Comparison of ENCODE assay signal across 16 cellular contexts in the genomic region with DNA sequence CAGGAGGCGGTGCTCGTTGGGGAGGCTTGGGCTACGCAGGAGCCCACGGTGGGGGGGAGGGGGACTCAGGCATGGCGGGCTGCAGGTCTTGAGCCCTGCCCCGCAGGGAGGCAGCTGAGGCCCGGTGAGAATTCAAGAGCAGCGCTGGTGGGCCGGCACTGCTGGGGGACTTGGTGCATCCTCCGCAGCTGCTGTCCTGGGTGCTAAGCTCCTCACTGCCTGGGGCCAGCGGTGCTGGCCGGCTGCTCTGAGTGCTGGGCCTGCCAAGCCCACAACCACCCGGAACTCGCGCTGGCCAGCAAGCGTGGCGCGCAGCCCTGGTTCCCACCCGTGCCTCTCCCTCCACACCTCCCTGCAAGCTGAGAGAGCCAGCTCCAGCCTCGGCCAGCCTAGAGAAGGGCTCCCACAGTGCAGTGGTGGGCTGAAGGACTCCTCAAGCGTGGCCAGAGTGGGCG.
"Had no signal": no experiment of that assay in that cellular context is flagged by ENCODE, and none has a peak within 500 bp of the region (broad histone marks: within the 10 kb centered on the region; RNA-seq: fewer than 3 reads in every experiment).

No MANE protein-coding gene starts in this region.

- H3K4me3 Mint-ChIP-seq: immature natural killer cell; stimulated activated memory B cell treated with anti-CD40 and anti-IgM and Interleukin-4, amounts not matched to agents 10 μg/mL and 1 μg/mL and 100 μg/mL, for 72 hours; stimulated activated naive CD8-positive, alpha-beta T cell treated with anti-CD3 and anti-CD28 coated beads, Interleukin-15, amount 100 ng/mL, for 72 hours had no signal

- H3K27me3 Mint-ChIP-seq: progenitor cell of endocrine pancreas; stimulated activated memory B cell treated with anti-CD40 and anti-IgM and Interleukin-4, amounts not matched to agents 10 μg/mL and 1 μg/mL and 100 μg/mL, for 72 hours; stimulated activated naive CD8-positive, alpha-beta T cell treated with anti-CD3 and anti-CD28 coated beads, Interleukin-15, amount 100 ng/mL, for 72 hours had no signal

- DNase-seq: central memory CD4-positive, alpha-beta T cell; cortex of kidney; dorsolateral prefrontal cortex; effector memory CD4-positive, alpha-beta T cell; immature natural killer cell; right lobe of liver; stimulated activated CD4-positive, alpha-beta T cell treated with anti-CD3 and anti-CD28 coated beads, Interleukin-15, amount 100 ng/mL, for 24 hours; stimulated activated CD4-positive, alpha-beta T cell treated with anti-CD3 and anti-CD28 coated beads, Interleukin-1b, Interleukin-23, amount 100 ng/mL, for 48 hours; stimulated activated CD4-positive, alpha-beta T cell treated with anti-CD3 and anti-CD28 coated beads, Interleukin-4, amount 100 ng/mL, for 24 hours; stimulated activated naive CD8-positive, alpha-beta T cell treated with anti-CD3 and anti-CD28 coated beads, Interleukin-15, amount 100 ng/mL, for 72 hours had no signal

- H3K9me3 Mint-ChIP-seq: immature natural killer cell; naive thymus-derived CD8-positive, alpha-beta T cell; stimulated activated memory B cell treated with anti-CD40 and anti-IgM and Interleukin-4, amounts not matched to agents 10 μg/mL and 1 μg/mL and 100 μg/mL, for 72 hours had no signal

- ATAC-seq: esophagus mucosa; heart right ventricle; mucosa of descending colon; naive thymus-derived CD8-positive, alpha-beta T cell; right lobe of liver; stimulated activated memory B cell treated with anti-CD40 and anti-IgM and Interleukin-4, amounts not matched to agents 10 μg/mL and 1 μg/mL and 100 μg/mL, for 72 hours; stimulated activated naive CD8-positive, alpha-beta T cell treated with anti-CD3 and anti-CD28 coated beads, Interleukin-15, amount 100 ng/mL, for 72 hours had no signal

- H3K27ac Mint-ChIP-seq: immature natural killer cell; progenitor cell of endocrine pancreas; stimulated activated memory B cell treated with anti-CD40 and anti-IgM and Interleukin-4, amounts not matched to agents 10 μg/mL and 1 μg/mL and 100 μg/mL, for 72 hours; stimulated activated naive CD8-positive, alpha-beta T cell treated with anti-CD3 and anti-CD28 coated beads, Interleukin-15, amount 100 ng/mL, for 72 hours had no signal
